In the genomic region with DNA sequence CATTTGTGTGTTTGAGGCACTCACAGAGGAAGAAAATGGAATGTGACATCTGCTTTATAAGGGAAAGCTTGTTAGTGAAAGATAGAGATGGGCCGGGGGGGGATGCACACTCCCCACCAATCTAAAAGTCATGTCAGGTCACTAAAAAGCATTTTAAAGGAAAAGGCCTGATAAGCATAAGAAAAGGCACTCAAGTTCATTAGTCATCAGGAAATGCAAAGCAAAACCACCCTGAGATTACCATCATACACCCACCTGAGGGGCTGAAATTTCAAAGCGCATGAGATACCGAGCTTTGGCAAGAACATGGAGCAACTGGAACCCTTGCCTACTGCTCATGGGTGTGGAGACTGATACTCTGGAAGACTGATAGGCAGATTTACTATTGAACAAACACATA, we compare ENCODE assay signal across 18 cellular contexts.
"Had no signal": no experiment of that assay in that cellular context is flagged by ENCODE, and none has a peak within 500 bp of the region (broad histone marks: within the 10 kb centered on the region; RNA-seq: fewer than 3 reads in every experiment).

No MANE protein-coding gene starts in this region.

- H3K4me1 Mint-ChIP-seq: stimulated activated naive CD8-positive, alpha-beta T cell treated with anti-CD3 and anti-CD28 coated beads, Interleukin-15, amount 100 ng/mL, for 72 hours had no signal

- H3K27ac Mint-ChIP-seq: activated CD4-positive, alpha-beta T cell treated with anti-CD3 and anti-CD28 coated beads, Interleukin-2, amount 10 ng/mL, durations not matched to agents 24 days and 14 days; activated CD8-positive, alpha-beta T cell treated with anti-CD3 and anti-CD28 coated beads, Interleukin-2, amount 10 ng/mL, durations not matched to agents 7 days and 5 days; activated naive CD4-positive, alpha-beta T cell treated with anti-CD3 and anti-CD28 coated beads, Interleukin-2, amount 50 U/mL, for 72 hours; naive B cell; stimulated activated naive CD8-positive, alpha-beta T cell treated with anti-CD3 and anti-CD28 coated beads, Interleukin-15, amount 100 ng/mL, for 72 hours; T-helper 17 cell had no signal

- H3K36me3 Mint-ChIP-seq: activated naive CD4-positive, alpha-beta T cell treated with anti-CD3 and anti-CD28 coated beads, Interleukin-2, amount 50 U/mL, for 72 hours; naive B cell had no signal

- H3K4me3 Mint-ChIP-seq: activated CD4-positive, alpha-beta T cell treated with anti-CD3 and anti-CD28 coated beads, Interleukin-2, amount 10 ng/mL, durations not matched to agents 24 days and 14 days; activated CD8-positive, alpha-beta T cell treated with anti-CD3 and anti-CD28 coated beads, Interleukin-2, amount 10 ng/mL, durations not matched to agents 7 days and 5 days; naive B cell; stimulated activated naive CD8-positive, alpha-beta T cell treated with anti-CD3 and anti-CD28 coated beads, Interleukin-15, amount 100 ng/mL, for 72 hours; T-helper 17 cell had no signal

- H3K36me3 ChIP-seq: ovary, sigmoid colon, spleen, upper lobe of right lung had no signal

- H3K4me1 ChIP-seq: sigmoid colon, spleen, testis, upper lobe of right lung had no signal

- H3K27me3 ChIP-seq: ovary, testis, upper lobe of right lung had no signal

- H3K9me3 ChIP-seq: ovary, sigmoid colon, testis, upper lobe of right lung had no signal

- H3K27ac ChIP-seq: ovary, sigmoid colon, spleen, testis, upper lobe of right lung had no signal

- H3K9me3 Mint-ChIP-seq: activated CD4-positive, alpha-beta T cell treated with anti-CD3 and anti-CD28 coated beads, Interleukin-2, amount 10 ng/mL, durations not matched to agents 24 days and 14 days; activated naive CD4-positive, alpha-beta T cell treated with anti-CD3 and anti-CD28 coated beads, Interleukin-2, amount 50 U/mL, for 72 hours; stimulated activated naive CD8-positive, alpha-beta T cell treated with anti-CD3 and anti-CD28 coated beads, Interleukin-15, amount 100 ng/mL, for 72 hours had no signal

- DNase-seq: activated CD4-positive, alpha-beta T cell treated with anti-CD3 and anti-CD28 coated beads, Interleukin-2, amount 10 ng/mL, durations not matched to agents 24 days and 14 days; activated CD4-positive, CD25-positive, alpha-beta regulatory T cell; activated CD8-positive, alpha-beta memory T cell treated with anti-CD3 and anti-CD28 coated beads, Interleukin-2, amount 50 U/mL, for 4 hours; activated CD8-positive, alpha-beta T cell treated with anti-CD3 and anti-CD28 coated beads, Interleukin-2, amount 10 ng/mL, durations not matched to agents 7 days and 5 days; activated gamma-delta T cell; activated T-cell treated with anti-CD3 and anti-CD28 coated beads, Interleukin-2, amount 50 U/mL, for 48 hours; caudate nucleus; hippocampal formation; naive B cell; ovary; sigmoid colon; spleen; stimulated activated naive CD8-positive, alpha-beta T cell treated with anti-CD3 and anti-CD28 coated beads, Interleukin-15, amount 100 ng/mL, for 72 hours; T-helper 17 cell; testis; upper lobe of right lung had no signal

- H3K4me3 ChIP-seq: lung, ovary, sigmoid colon, spleen, testis, upper lobe of right lung had no signal

- ATAC-seq: activated CD8-positive, alpha-beta T cell treated with anti-CD3 and anti-CD28 coated beads, Interleukin-2, amount 10 ng/mL, durations not matched to agents 7 days and 5 days; activated naive CD4-positive, alpha-beta T cell treated with anti-CD3 and anti-CD28 coated beads, Interleukin-2, amount 50 U/mL, for 72 hours; stimulated activated naive CD8-positive, alpha-beta T cell treated with anti-CD3 and anti-CD28 coated beads, Interleukin-15, amount 100 ng/mL, for 72 hours; T-helper 17 cell; upper lobe of right lung had no signal
